Comparison of ENCODE assay signal across 31 cellular contexts in genomic region chr12:63848450-63848849, GRCh38. TPM values are rescaled to one million over a fixed set of nuclear protein-coding genes. Genes with fewer than 3 reads are reported as not detected.
A peak's percentile ranks its signal among the peaks of the same experiment; 100 is the strongest.
DNase-seq lines count a peak whose midpoint lies in the region; ATAC-seq and TF ChIP-seq lines count a peak whose summit lies in the region.
"Had no signal": no experiment of that assay in that cellular context is flagged by ENCODE, and none has a peak within 500 bp of the region (broad histone marks: within the 10 kb centered on the region; RNA-seq: fewer than 3 reads in every experiment).

No MANE protein-coding gene starts in this region.

- TF ChIP-seq CTCF in Panc1 (IDR thresholded peaks at IDR 0.05) (no peak), hepatocyte (IDR thresholded peaks at IDR 0.05; ENCODE audit: poor library complexity) (no peak)

- no peak overlapping the region for H2AFZ ChIP-seq in hepatocyte
- H2AFZ ChIP-seq in Karpas-422 (ENCODE audit: low read length) = no peak overlapping the region

- peaks cover 79% of the 10 kb centered on the region for H3K79me2 ChIP-seq in hepatocyte
- no peaks in the 10 kb centered on the region for H3K79me2 ChIP-seq in Karpas-422 (ENCODE audit: low read length)

- H3K27ac ChIP-seq in Panc1 (ENCODE audit: low read length) = peak overlapping the region; percentile 18
- H3K27ac ChIP-seq in hepatocyte = peak overlapping the region; percentile 36
- no peak overlapping the region for H3K27ac ChIP-seq in Karpas-422 (ENCODE audit: low read length)
- H3K27ac ChIP-seq: ascending aorta, KMS-11, left lung, ovary, thyroid gland, vagina had no signal

- no peak for DNase-seq in T-helper 1 cell
- no peak for DNase-seq in Panc1 (ENCODE audit: low read depth, low spot score)
- DNase-seq in hepatocyte (ENCODE audit: low spot score) = no peak
- DNase-seq in Karpas-422 = no peak
- DNase-seq in activated gamma-delta T cell treated with Interleukin-2 at 50 U/mL for 16 hours = no peak
- DNase-seq: activated CD4-positive, alpha-beta memory T cell treated with anti-CD3 and anti-CD28 coated beads for 36 hours; caudate nucleus; CD8-positive, alpha-beta memory T cell; cortex of kidney; GDM1; HCEC 1CT; left lung; MV-4-11; NCI-H1436 treated with DMSO at 0.1 percent for 48 hours; NCI-H2107; ovary; retina; SHP77; small intestine; stimulated activated naive CD8-positive, alpha-beta T cell treated with anti-CD3 and anti-CD28 coated beads, Interleukin-15, amount 100 ng/mL, for 72 hours; thyroid gland had no signal

- peaks cover 5% of the 10 kb centered on the region for H3K4me1 Mint-ChIP-seq in T-helper 1 cell treated with Interleukin-12 subunit alpha and Interleukin-12 subunit beta and Interleukin-4 antibody, amounts not matched to agents 30 μg/mL and 1 μg/mL, for 36 hours (ENCODE audit: low read depth)

- 45% methylated on average over 4 of the region's 4 CpGs for WGBS in hepatocyte (ENCODE audit: low lambda C conversion rate, missing lambda C conversion rate)

- H3K4me1 ChIP-seq in Panc1 (ENCODE audit: control insufficient read depth, insufficient read depth, low read length) (peaks cover 40% of the 10 kb centered on the region), hepatocyte (ENCODE audit: insufficient read depth) (peaks cover 13% of the 10 kb centered on the region), Karpas-422 (ENCODE audit: low read length) (peaks cover 10% of the 10 kb centered on the region; the same call in 1 of the 2 replicates)

- intact Hi-C loops in Panc1 (cut with micrococcal nuclease; ENCODE audit: unreplicated experiment) = loop anchor here (5.0 to 10.0 kb wide), 3 partner anchors 69 to 256 kb away; no protein-coding TSS in a partner anchor

- in situ Hi-C loops in Panc1 (cut with HindIII; ENCODE audit: low pct_unique_long_range_greater_than_20kb, low sequenced_read_pairs) = no loop called here

- H3K4me3 ChIP-seq in Panc1 (ENCODE audit: low read depth in 2 of 2, low read length in 2 of 2) (0 out of 4 replicates have a peak overlapping the region, but pooled peaks of 1 of the 2 experiments have one; percentile 1), hepatocyte (no peak overlapping the region), Karpas-422 (ENCODE audit: low read length) (no peak overlapping the region)
- H3K4me3 ChIP-seq: ascending aorta, left lung, ovary, thyroid gland, vagina had no signal

- CTCF ChIA-PET in Panc1 (lab: Charles Lee) = interaction anchor here (0.6 kb wide), 1 partner anchor 542 kb away, joined by 3 read pairs; the partner anchor contains the start of gene C12orf56

- H3K9ac ChIP-seq in Karpas-422 (ENCODE audit: low read length) = no peak overlapping the region
- H3K9ac ChIP-seq: KMS-11 had no signal

- H3K9me3 ChIP-seq in Panc1 (ENCODE audit: control insufficient read depth, insufficient read depth, low read depth, low read length) (no peaks in the 10 kb centered on the region), hepatocyte (ENCODE audit: low read depth) (no peaks in the 10 kb centered on the region), Karpas-422 (ENCODE audit: low read length) (no peaks in the 10 kb centered on the region)
- H3K9me3 ChIP-seq: ascending aorta, left lung, ovary, thyroid gland, vagina had no signal

- no peaks in the 10 kb centered on the region for H3K9me3 Mint-ChIP-seq in T-helper 1 cell treated with Interleukin-12 subunit alpha and Interleukin-12 subunit beta and Interleukin-4 antibody, amounts not matched to agents 30 μg/mL and 1 μg/mL, for 36 hours
- H3K9me3 Mint-ChIP-seq: activated CD4-positive, alpha-beta memory T cell treated with anti-CD3 and anti-CD28 coated beads for 36 hours; activated T-helper 2 cell treated with anti-CD3 and anti-CD28 coated beads, Interferon-gamma antibody, Interleukin-2, Interleukin-4, amounts not matched to agents 10 μg/mL and 5 μg/mL and 100 μg/mL, durations not matched to agents 14 hours and 24 hours and 36 hours; CD8-positive, alpha-beta memory T cell; stimulated activated naive CD8-positive, alpha-beta T cell treated with anti-CD3 and anti-CD28 coated beads, Interleukin-15, amount 100 ng/mL, for 72 hours had no signal

- POLR2A ChIA-PET in Panc1 (lab: Charles Lee) = no interaction called here

- peaks cover 2% of the 10 kb centered on the region for H3K36me3 Mint-ChIP-seq in T-helper 1 cell treated with Interleukin-12 subunit alpha and Interleukin-12 subunit beta and Interleukin-4 antibody, amounts not matched to agents 30 μg/mL and 1 μg/mL, for 36 hours (ENCODE audit: low read depth)
- H3K36me3 Mint-ChIP-seq: activated CD4-positive, alpha-beta memory T cell treated with anti-CD3 and anti-CD28 coated beads for 36 hours; activated naive CD8-positive, alpha-beta T cell; CD8-positive, alpha-beta memory T cell had no signal

- no peaks in the 10 kb centered on the region for H4K20me1 ChIP-seq in hepatocyte (ENCODE audit: insufficient read depth, poor library complexity, severe bottlenecking)
- no peaks in the 10 kb centered on the region for H4K20me1 ChIP-seq in Karpas-422 (ENCODE audit: insufficient read depth, low read depth, low read length)

- H3K27me3 Mint-ChIP-seq in T-helper 1 cell treated with Interleukin-12 subunit alpha and Interleukin-12 subunit beta and Interleukin-4 antibody, amounts not matched to agents 30 μg/mL and 1 μg/mL, for 36 hours (ENCODE audit: low read depth) = peaks cover 29% of the 10 kb centered on the region

- H3K4me3 Mint-ChIP-seq in T-helper 1 cell treated with Interleukin-12 subunit alpha and Interleukin-12 subunit beta and Interleukin-4 antibody, amounts not matched to agents 30 μg/mL and 1 μg/mL, for 36 hours = no peak overlapping the region
- H3K4me3 Mint-ChIP-seq: activated CD4-positive, alpha-beta memory T cell treated with anti-CD3 and anti-CD28 coated beads for 36 hours; activated naive CD8-positive, alpha-beta T cell; B cell; stimulated activated naive CD8-positive, alpha-beta T cell treated with anti-CD3 and anti-CD28 coated beads, Interleukin-15, amount 100 ng/mL, for 72 hours had no signal

- H3K27ac Mint-ChIP-seq in T-helper 1 cell treated with Interleukin-12 subunit alpha and Interleukin-12 subunit beta and Interleukin-4 antibody, amounts not matched to agents 30 μg/mL and 1 μg/mL, for 36 hours = peak overlapping the region; percentile 31
- H3K27ac Mint-ChIP-seq: activated CD4-positive, alpha-beta memory T cell treated with anti-CD3 and anti-CD28 coated beads for 36 hours; activated naive CD8-positive, alpha-beta T cell; activated T-helper 2 cell treated with anti-CD3 and anti-CD28 coated beads, Interferon-gamma antibody, Interleukin-2, Interleukin-4, amounts not matched to agents 10 μg/mL and 5 μg/mL and 100 μg/mL, durations not matched to agents 14 hours and 24 hours and 36 hours; B cell; CD8-positive, alpha-beta memory T cell; stimulated activated naive CD8-positive, alpha-beta T cell treated with anti-CD3 and anti-CD28 coated beads, Interleukin-15, amount 100 ng/mL, for 72 hours had no signal

- no peaks in the 10 kb centered on the region for H3K9me2 ChIP-seq in hepatocyte (replicated peaks; ENCODE audit: insufficient read depth)
- no peaks in the 10 kb centered on the region for H3K9me2 ChIP-seq in Karpas-422 (replicated peaks; ENCODE audit: insufficient read depth, low read length)

- H3K36me3 ChIP-seq in Panc1 (ENCODE audit: control insufficient read depth, insufficient read depth, low read length) (no peaks in the 10 kb centered on the region), hepatocyte (replicated peaks; ENCODE audit: insufficient read depth, low read depth) (no peaks in the 10 kb centered on the region), Karpas-422 (ENCODE audit: insufficient read depth, low read length) (no peaks in the 10 kb centered on the region)
- H3K36me3 ChIP-seq: ascending aorta, left lung, ovary, thyroid gland, vagina had no signal

- peak overlapping the region; percentile 13 for H3K4me2 ChIP-seq in hepatocyte
- H3K4me2 ChIP-seq in Karpas-422 (ENCODE audit: low read depth, low read length, poor library complexity, severe bottlenecking) = no peak overlapping the region
- H3K4me2 ChIP-seq: KMS-11 had no signal

- H3K27me3 ChIP-seq in Panc1 (ENCODE audit: control insufficient read depth, insufficient read depth, low read length) (no peaks in the 10 kb centered on the region), hepatocyte (no peaks in the 10 kb centered on the region), Karpas-422 (ENCODE audit: low read length) (no peaks in the 10 kb centered on the region)
- H3K27me3 ChIP-seq: ascending aorta, ovary, thyroid gland, vagina had no signal

- BruUV-seq in Panc1 (replicated peaks; lab: Mats Ljungman, UMichigan) = no TSS peak

- ATAC-seq in Panc1 (no peak), HG03460 (IDR thresholded peaks at IDR 0.05; ENCODE audit: unreplicated experiment) (no peak), HG02981 (IDR thresholded peaks at IDR 0.05; ENCODE audit: unreplicated experiment) (no peak)
- ATAC-seq: activated CD4-positive, CD25-positive, alpha-beta regulatory T cell treated with anti-CD3 and anti-CD28 coated beads, Interleukin-2, amount 50 U/mL, for 24 hours; left lung; stimulated activated naive CD8-positive, alpha-beta T cell treated with anti-CD3 and anti-CD28 coated beads, Interleukin-15, amount 100 ng/mL, for 72 hours had no signal

RNA-seq across cellular contexts. Expression of gene SRGAP1, which starts 4.0 kb away (rescaled TPM):
- total RNA-seq in Panc1 (2021; ENCODE audit: unreplicated experiment) = 26.8 TPM
- polyA plus RNA-seq in Panc1 (2012; ENCODE audit: insufficient read length) = 10.4 TPM
- total RNA-seq in hepatocyte = 10.8 and 18.9 TPM in 2 replicates
- polyA plus RNA-seq in hepatocyte = 9.2 and 12.3 TPM in 2 replicates
- total RNA-seq in Karpas-422 (2014; rRNA removed; shearing (Covaris generic); ENCODE audit: low replicate concordance) = 0.14 TPM in 1 of 2 replicates, not detected in the other

Comparison
In these comparisons a context has a peak if more than half of its experiments do, and no peak if none do; other contexts are left out.
1. RNA of gene SRGAP1, which starts 4.0 kb away (total RNA-seq): 26.8 TPM in Panc1 (single experiment) and 10.8 to 18.9 TPM in hepatocyte; 0.14 TPM in Karpas-422; every median in the first group is over 10 times any median in the second.